Comparison of ENCODE assay signal across 2 cellular contexts in the genomic region with DNA sequence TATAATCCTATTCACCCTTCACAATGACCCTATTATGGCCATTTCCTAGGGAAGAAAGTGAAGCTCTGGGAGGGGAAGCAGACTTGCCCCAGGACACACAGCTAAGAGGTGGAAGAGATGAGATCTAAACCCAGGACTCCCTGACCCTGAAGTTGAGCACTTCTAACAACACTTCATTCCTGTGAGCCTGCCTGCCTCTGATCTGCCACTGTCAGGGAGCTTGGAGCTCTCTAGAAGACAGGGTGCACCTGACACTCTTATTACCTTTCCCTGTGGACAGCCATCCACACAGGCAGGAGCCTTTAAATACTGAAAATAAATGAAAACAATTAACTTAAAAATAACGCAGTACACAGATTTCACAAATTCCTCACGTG.
TF ChIP-seq lines count a peak whose summit lies in the region.

No MANE protein-coding gene starts in this region.

TF ChIP-seq in HCT116, 20 proteins besides CTCF, POLR2A, EP300 and RAD21 (continued from another document):
- TF ChIP-seq, protein P1, sequence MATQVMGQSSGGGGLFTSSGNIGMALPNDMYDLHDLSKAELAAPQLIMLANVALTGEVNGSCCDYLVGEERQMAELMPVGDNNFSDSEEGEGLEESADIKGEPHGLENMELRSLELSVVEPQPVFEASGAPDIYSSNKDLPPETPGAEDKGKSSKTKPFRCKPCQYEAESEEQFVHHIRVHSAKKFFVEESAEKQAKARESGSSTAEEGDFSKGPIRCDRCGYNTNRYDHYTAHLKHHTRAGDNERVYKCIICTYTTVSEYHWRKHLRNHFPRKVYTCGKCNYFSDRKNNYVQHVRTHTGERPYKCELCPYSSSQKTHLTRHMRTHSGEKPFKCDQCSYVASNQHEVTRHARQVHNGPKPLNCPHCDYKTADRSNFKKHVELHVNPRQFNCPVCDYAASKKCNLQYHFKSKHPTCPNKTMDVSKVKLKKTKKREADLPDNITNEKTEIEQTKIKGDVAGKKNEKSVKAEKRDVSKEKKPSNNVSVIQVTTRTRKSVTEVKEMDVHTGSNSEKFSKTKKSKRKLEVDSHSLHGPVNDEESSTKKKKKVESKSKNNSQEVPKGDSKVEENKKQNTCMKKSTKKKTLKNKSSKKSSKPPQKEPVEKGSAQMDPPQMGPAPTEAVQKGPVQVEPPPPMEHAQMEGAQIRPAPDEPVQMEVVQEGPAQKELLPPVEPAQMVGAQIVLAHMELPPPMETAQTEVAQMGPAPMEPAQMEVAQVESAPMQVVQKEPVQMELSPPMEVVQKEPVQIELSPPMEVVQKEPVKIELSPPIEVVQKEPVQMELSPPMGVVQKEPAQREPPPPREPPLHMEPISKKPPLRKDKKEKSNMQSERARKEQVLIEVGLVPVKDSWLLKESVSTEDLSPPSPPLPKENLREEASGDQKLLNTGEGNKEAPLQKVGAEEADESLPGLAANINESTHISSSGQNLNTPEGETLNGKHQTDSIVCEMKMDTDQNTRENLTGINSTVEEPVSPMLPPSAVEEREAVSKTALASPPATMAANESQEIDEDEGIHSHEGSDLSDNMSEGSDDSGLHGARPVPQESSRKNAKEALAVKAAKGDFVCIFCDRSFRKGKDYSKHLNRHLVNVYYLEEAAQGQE (IDR thresholded peaks at IDR 0.05; ENCODE audit: low read depth), result no peak
- TF ChIP-seq, protein P2, sequence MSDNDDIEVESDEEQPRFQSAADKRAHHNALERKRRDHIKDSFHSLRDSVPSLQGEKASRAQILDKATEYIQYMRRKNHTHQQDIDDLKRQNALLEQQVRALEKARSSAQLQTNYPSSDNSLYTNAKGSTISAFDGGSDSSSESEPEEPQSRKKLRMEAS (IDR thresholded peaks at IDR 0.05), result no peak
- no peak for TF ChIP-seq POLR2AphosphoS5 (IDR thresholded peaks at IDR 0.05; ENCODE audit: low read depth, low read length)
- no peak for TF ChIP-seq CEBPB (IDR thresholded peaks at IDR 0.05; ENCODE audit: low read depth)
- TF ChIP-seq FOSL1 (IDR thresholded peaks at IDR 0.05; ENCODE audit: low read depth), result no peak
- no peak for TF ChIP-seq CBX3 (IDR thresholded peaks at IDR 0.05; ENCODE audit: low read depth)
- TF ChIP-seq ELF1 (IDR thresholded peaks at IDR 0.05; ENCODE audit: borderline replicate concordance, low read depth), result no peak
- no peak for TF ChIP-seq EGR1 (IDR thresholded peaks at IDR 0.05; ENCODE audit: low read depth)
TF ChIP-seq in HCT116: peak in this region for 0.

TF ChIP-seq in liver, 16 proteins besides CTCF, POLR2A, EP300 and RAD21 (continued from another document):
- TF ChIP-seq, protein P1 (IDR thresholded peaks at IDR 0.05), result no peak
- TF ChIP-seq JUND (IDR thresholded peaks at IDR 0.05), result no peak
- no peak for TF ChIP-seq GABPA (IDR thresholded peaks at IDR 0.05 in 1 of 2, conservative IDR thresholded peaks at IDR 0.05 in 1 of 2)
- no peak for TF ChIP-seq HNF4G (IDR thresholded peaks at IDR 0.05)
- TF ChIP-seq SP1 (IDR thresholded peaks at IDR 0.05), result no peak
- no peak for TF ChIP-seq TAF1 (conservative IDR thresholded peaks at IDR 0.05)
- no peak for TF ChIP-seq NR2F2 (IDR thresholded peaks at IDR 0.05)
- TF ChIP-seq FOXA1 (IDR thresholded peaks at IDR 0.05), result no peak
- no peak for TF ChIP-seq FOXA2 (IDR thresholded peaks at IDR 0.05)
- TF ChIP-seq RXRA (IDR thresholded peaks at IDR 0.05), result no peak
- no peak for TF ChIP-seq EGR1 (IDR thresholded peaks at IDR 0.05; ENCODE audit: low read depth in 2 of 2)
